In the genomic region with DNA sequence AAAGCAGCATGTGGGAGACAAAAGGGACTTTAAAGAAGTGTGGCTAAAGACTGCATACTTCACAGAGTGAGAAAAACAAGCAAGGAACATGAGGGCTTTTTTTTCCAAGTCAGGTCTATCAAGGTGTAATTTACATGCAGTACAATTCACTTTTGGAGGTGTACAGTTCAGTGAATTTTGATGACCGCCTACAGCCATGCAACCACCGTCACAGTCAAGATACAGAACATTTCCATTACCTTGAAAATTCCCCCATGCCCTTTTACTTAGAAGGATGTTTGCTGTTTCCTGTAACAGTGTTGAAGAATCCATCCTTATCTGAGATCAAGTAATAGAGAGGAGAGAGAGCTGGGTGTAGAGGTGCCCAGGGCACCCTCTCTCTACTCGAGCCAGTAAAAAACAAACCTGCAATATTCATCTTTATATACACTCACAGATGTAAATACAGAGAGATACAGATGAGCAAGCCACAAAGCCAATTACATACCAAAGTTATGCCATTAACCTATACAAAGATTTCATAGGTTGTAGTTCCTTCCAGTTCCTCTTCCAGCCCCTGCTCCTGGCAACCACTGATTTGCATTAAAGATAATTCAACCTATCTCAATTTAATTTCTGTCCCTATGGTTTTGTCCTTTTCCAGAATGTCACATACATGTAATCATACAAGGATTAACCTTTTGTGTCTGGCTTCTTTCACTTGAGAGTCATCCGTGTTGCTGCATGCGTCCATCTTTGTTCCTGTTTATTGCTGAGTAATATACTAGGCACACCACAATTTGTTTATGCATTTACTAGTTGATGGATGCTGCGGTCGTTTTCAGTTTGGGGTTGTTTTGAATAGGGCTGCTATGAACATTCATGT, we compare ENCODE assay signal across 16 cellular contexts. TPM values are rescaled to one million over a fixed set of nuclear protein-coding genes. Genes with fewer than 3 reads are reported as not detected.
DNase-seq lines count a peak whose midpoint lies in the region; ATAC-seq and TF ChIP-seq lines count a peak whose summit lies in the region.
"Had no signal": no experiment of that assay in that cellular context is flagged by ENCODE, and none has a peak within 500 bp of the region (broad histone marks: within the 10 kb centered on the region; RNA-seq: fewer than 3 reads in every experiment).

No MANE protein-coding gene starts in this region.

- H2AFZ ChIP-seq in Karpas-422 (ENCODE audit: low read length), result no peak overlapping the region

- H3K4me3 ChIP-seq in breast epithelium, result no peak overlapping the region
- no peak overlapping the region for H3K4me3 ChIP-seq in Karpas-422 (ENCODE audit: low read length)
- H3K4me3 ChIP-seq: SJCRH30 had no signal

- H3K9me3 ChIP-seq in breast epithelium (no peaks in the 10 kb centered on the region), Karpas-422 (ENCODE audit: low read length) (no peaks in the 10 kb centered on the region)
- H3K9me3 ChIP-seq: SJCRH30 had no signal

- H3K36me3 ChIP-seq in breast epithelium, result no peaks in the 10 kb centered on the region
- H3K36me3 ChIP-seq in Karpas-422 (ENCODE audit: insufficient read depth, low read length), result no peaks in the 10 kb centered on the region
- H3K36me3 ChIP-seq: SJCRH30 had no signal

- H3K9me3 Mint-ChIP-seq in MCF 10A (ENCODE audit: unreplicated experiment), result no peaks in the 10 kb centered on the region
- no peaks in the 10 kb centered on the region for H3K9me3 Mint-ChIP-seq in activated naive CD4-positive, alpha-beta T cell treated with anti-CD3 and anti-CD28 coated beads, Interleukin-2, amount 50 U/mL, for 72 hours

- no peak for ATAC-seq in activated naive CD4-positive, alpha-beta T cell treated with anti-CD3 and anti-CD28 coated beads, Interleukin-2, amount 50 U/mL, for 72 hours

- intact Hi-C loops in breast epithelium (cut with DNase I; ENCODE audit: low total_unique reads), result no loop called here
- intact Hi-C loops in MCF 10A (cut with micrococcal nuclease), result no loop called here

- BruUV-seq in MCF 10A (replicated peaks; lab: Mats Ljungman, UMichigan), result no TSS peak

- H3K27ac Mint-ChIP-seq in MCF 10A (ENCODE audit: low read depth, unreplicated experiment), result no peak overlapping the region
- H3K27ac Mint-ChIP-seq in activated naive CD4-positive, alpha-beta T cell treated with anti-CD3 and anti-CD28 coated beads, Interleukin-2, amount 50 U/mL, for 72 hours, result no peak overlapping the region

- H3K27ac ChIP-seq in breast epithelium (peak overlapping the region; percentile 19 to 48), Karpas-422 (ENCODE audit: low read length) (no peak overlapping the region), caudate nucleus (ENCODE audit: low read depth, low read length) (peak overlapping the region; percentile 52)
- H3K27ac ChIP-seq: C4-2B, HL-60, SJCRH30 had no signal

- H4K20me1 ChIP-seq in Karpas-422 (ENCODE audit: insufficient read depth, low read depth, low read length), result no peaks in the 10 kb centered on the region

- no peak for TF ChIP-seq CTCF in breast epithelium (IDR thresholded peaks at IDR 0.05)
- no peak for TF ChIP-seq CTCF in MCF 10A (IDR thresholded peaks at IDR 0.05; ENCODE audit: unreplicated experiment)

- H3K36me3 Mint-ChIP-seq in MCF 10A (ENCODE audit: insufficient read depth, unreplicated experiment), result peaks cover 6% of the 10 kb centered on the region
- no peaks in the 10 kb centered on the region for H3K36me3 Mint-ChIP-seq in activated naive CD4-positive, alpha-beta T cell treated with anti-CD3 and anti-CD28 coated beads, Interleukin-2, amount 50 U/mL, for 72 hours

- peak overlapping the region; percentile 13 for H3K4me2 ChIP-seq in Karpas-422 (ENCODE audit: low read depth, low read length, poor library complexity, severe bottlenecking)

- H3K4me3 Mint-ChIP-seq in MCF 10A (ENCODE audit: unreplicated experiment), result no peak overlapping the region

- CTCF ChIA-PET in MCF 10A (lab: Yijun Ruan, JAX), result no interaction called here

- no peaks in the 10 kb centered on the region for H3K4me1 Mint-ChIP-seq in MCF 10A (ENCODE audit: insufficient read depth, unreplicated experiment)

- H3K4me1 ChIP-seq in breast epithelium (no peaks in the 10 kb centered on the region), Karpas-422 (ENCODE audit: low read length) (peaks cover 23% of the 10 kb centered on the region)
- H3K4me1 ChIP-seq: SJCRH30 had no signal

- POLR2A ChIA-PET in MCF 10A (lab: Yijun Ruan, JAX), result no interaction called here

- H3K9ac ChIP-seq in Karpas-422 (ENCODE audit: low read length), result no peak overlapping the region

- no peak for TF ChIP-seq POLR2A in breast epithelium (IDR thresholded peaks at IDR 0.05)

- H3K79me2 ChIP-seq in Karpas-422 (ENCODE audit: low read length), result no peaks in the 10 kb centered on the region

- DNase-seq in breast epithelium (ENCODE audit: low spot score in 2 of 2) (no peak), MCF 10A (ENCODE audit: unreplicated experiment) (no peak), Karpas-422 (no peak), caudate nucleus (lab: John Stamatoyannopoulos, UW) (peak in 5 of 61 donors; percentile 15 to 47 (median 35)), RKO (ENCODE audit: low spot score) (no peak), NCI-H2227 (lab: John Stamatoyannopoulos, UW; ENCODE audit: unreplicated experiment) (no peak), pons (ENCODE audit: low spot score) (no peak)
- DNase-seq in activated naive CD4-positive, alpha-beta T cell treated with anti-CD3 and anti-CD28 coated beads, Interleukin-2, amount 50 U/mL, for 72 hours (ENCODE audit: low spot score in 2 of 2), result no peak
- DNase-seq: DND-41, GDM1, NCI-H1436, NCI-H2029, NCI-H524, SJCRH30 had no signal

- H3K9me2 ChIP-seq in Karpas-422 (replicated peaks; ENCODE audit: insufficient read depth, low read length), result no peaks in the 10 kb centered on the region

- no peaks in the 10 kb centered on the region for H3K27me3 ChIP-seq in breast epithelium
- H3K27me3 ChIP-seq in Karpas-422 (ENCODE audit: low read length), result no peaks in the 10 kb centered on the region
- H3K27me3 ChIP-seq: SJCRH30 had no signal

- peaks cover 2% of the 10 kb centered on the region for H3K27me3 Mint-ChIP-seq in MCF 10A (ENCODE audit: insufficient read depth, unreplicated experiment)

RNA-seq across cellular contexts. Expression of gene RASD2, which starts 35.0 kb away (rescaled TPM):
- total RNA-seq in breast epithelium, result 1 to 10 TPM in 1 of 3 donors, under 1 TPM in 2; 0.16 to 1.3 (median 0.88) TPM
- not detected in 2 replicates for total RNA-seq in MCF 10A (2022)
- not detected in 2 replicates for total RNA-seq in Karpas-422 (2014; rRNA removed; shearing (Covaris generic); ENCODE audit: low replicate concordance)
- total RNA-seq in activated naive CD4-positive, alpha-beta T cell treated with anti-CD3 and anti-CD28 coated beads, Interleukin-2, amount 50 U/mL, for 72 hours, result under 1 TPM; 0.08 to 0.46 TPM
- total RNA-seq: SJCRH30 had no signal
